Comparison of ENCODE assay signal across 19 cellular contexts in the genomic region with DNA sequence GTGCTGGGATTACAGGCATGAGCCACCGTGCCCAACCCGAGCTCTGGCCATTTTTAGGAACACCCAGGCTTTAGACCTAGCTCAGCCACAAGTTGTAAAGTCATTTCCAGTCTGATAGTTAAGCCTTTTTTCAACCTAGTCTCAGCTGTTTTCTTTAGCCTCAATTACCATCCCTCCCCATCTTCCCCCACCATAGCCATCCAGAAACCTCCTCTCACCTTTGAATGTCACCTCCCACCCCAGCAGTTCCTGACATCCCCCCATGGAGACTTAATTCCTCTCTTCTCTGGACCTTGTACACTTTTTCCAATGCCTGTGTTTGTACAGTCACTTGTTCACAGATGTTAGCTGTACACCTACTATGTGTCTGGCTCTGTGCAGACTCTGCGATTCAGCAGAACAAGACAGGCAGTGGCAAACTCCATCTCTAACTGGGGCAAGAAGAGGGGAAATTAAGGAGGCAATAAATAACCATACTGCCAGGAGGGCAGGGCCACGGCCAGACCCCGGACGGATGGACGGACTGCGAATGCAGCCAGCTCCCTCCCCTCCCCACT. TPM values are rescaled to one million over a fixed set of nuclear protein-coding genes. Genes with fewer than 3 reads are reported as not detected.
DNase-seq lines count a peak whose midpoint lies in the region; ATAC-seq and TF ChIP-seq lines count a peak whose summit lies in the region.
"Had no signal": no experiment of that assay in that cellular context is flagged by ENCODE, and none has a peak within 500 bp of the region (broad histone marks: within the 10 kb centered on the region; RNA-seq: fewer than 3 reads in every experiment).

No MANE protein-coding gene starts in this region.

- TF ChIP-seq POLR2A in ovary (IDR thresholded peaks at IDR 0.05), result no peak

- H3K4me3 ChIP-seq in thoracic aorta (peak overlapping the region; percentile 37), ovary (no peak overlapping the region)
- H3K4me3 ChIP-seq: A549, MG63 had no signal

- no peaks in the 10 kb centered on the region for H3K36me3 Mint-ChIP-seq in activated naive CD8-positive, alpha-beta T cell treated with anti-CD3 and anti-CD28 coated beads, Interleukin-2, amount 10 ng/mL, durations not matched to agents 7 days and 5 days
- H3K36me3 Mint-ChIP-seq in activated naive CD8-positive, alpha-beta T cell treated with anti-CD3 and anti-CD28 coated beads for 36 hours, result peaks cover 3% of the 10 kb centered on the region
- H3K36me3 Mint-ChIP-seq in mesothelial cell of epicardium, result no peaks in the 10 kb centered on the region

- H3K27ac Mint-ChIP-seq in activated naive CD8-positive, alpha-beta T cell treated with anti-CD3 and anti-CD28 coated beads, Interleukin-2, amount 10 ng/mL, durations not matched to agents 7 days and 5 days, result peak overlapping the region; percentile 18
- H3K27ac Mint-ChIP-seq in activated naive CD8-positive, alpha-beta T cell treated with anti-CD3 and anti-CD28 coated beads for 36 hours, result no peak overlapping the region
- peak overlapping the region; percentile 93 for H3K27ac Mint-ChIP-seq in mesothelial cell of epicardium

- no peak overlapping the region for H3K4me3 Mint-ChIP-seq in activated naive CD8-positive, alpha-beta T cell treated with anti-CD3 and anti-CD28 coated beads, Interleukin-2, amount 10 ng/mL, durations not matched to agents 7 days and 5 days
- no peak overlapping the region for H3K4me3 Mint-ChIP-seq in activated naive CD8-positive, alpha-beta T cell treated with anti-CD3 and anti-CD28 coated beads for 36 hours
- no peak overlapping the region for H3K4me3 Mint-ChIP-seq in mesothelial cell of epicardium
- H3K4me3 Mint-ChIP-seq: activated naive CD8-positive, alpha-beta T cell treated with anti-CD3 and anti-CD28 coated beads, Interleukin-2, amount 50 U/mL, for 24 hours had no signal

- H3K9me3 ChIP-seq in thoracic aorta, result no peaks in the 10 kb centered on the region
- no peaks in the 10 kb centered on the region for H3K9me3 ChIP-seq in ovary
- H3K9me3 ChIP-seq: A549, gastrocnemius medialis, MG63, spleen had no signal

- POLR2A ChIA-PET in activated naive CD8-positive, alpha-beta T cell treated with anti-CD3 and anti-CD28 coated beads, Interleukin-2, amount 10 ng/mL, durations not matched to agents 7 days and 5 days (lab: Charles Lee), result interaction anchor here (1.0 to 6.9 kb wide), 2 partner anchors 10 to 13 kb away, joined by 4 to 83 read pairs; no protein-coding TSS in a partner anchor

- no peaks in the 10 kb centered on the region for H3K27me3 Mint-ChIP-seq in activated naive CD8-positive, alpha-beta T cell treated with anti-CD3 and anti-CD28 coated beads, Interleukin-2, amount 10 ng/mL, durations not matched to agents 7 days and 5 days
- H3K27me3 Mint-ChIP-seq in activated naive CD8-positive, alpha-beta T cell treated with anti-CD3 and anti-CD28 coated beads for 36 hours, result no peaks in the 10 kb centered on the region
- H3K27me3 Mint-ChIP-seq in mesothelial cell of epicardium (ENCODE audit: low read depth), result no peaks in the 10 kb centered on the region
- H3K27me3 Mint-ChIP-seq: activated naive CD8-positive, alpha-beta T cell treated with anti-CD3 and anti-CD28 coated beads, Interleukin-2, amount 50 U/mL, for 24 hours had no signal

- no peak for ATAC-seq in activated naive CD8-positive, alpha-beta T cell treated with anti-CD3 and anti-CD28 coated beads, Interleukin-2, amount 10 ng/mL, durations not matched to agents 7 days and 5 days (ENCODE audit: low read depth)
- no peak for ATAC-seq in thoracic aorta (ENCODE audit: insufficient number of reproducible peaks, low FRiP score, low read depth)
- no peak for ATAC-seq in HG02884 (IDR thresholded peaks at IDR 0.05; ENCODE audit: unreplicated experiment)
- ATAC-seq: activated naive CD8-positive, alpha-beta T cell treated with anti-CD3 and anti-CD28 coated beads, Interleukin-2, amount 50 U/mL, for 24 hours; gastrocnemius medialis had no signal

- H3K4me1 ChIP-seq in thoracic aorta (ENCODE audit: control insufficient read depth in 1 of 2, low read depth in 2 of 2) (no peaks in the 10 kb centered on the region), ovary (ENCODE audit: insufficient read depth) (no peaks in the 10 kb centered on the region)
- H3K4me1 ChIP-seq: A549 had no signal

- no peaks in the 10 kb centered on the region for H3K27me3 ChIP-seq in thoracic aorta (replicated peaks; ENCODE audit: insufficient read depth)
- H3K27me3 ChIP-seq in ovary, result no peaks in the 10 kb centered on the region
- H3K27me3 ChIP-seq: gastrocnemius medialis, MG63, spleen had no signal

- 49 to 53% (median 50%) methylated on average over 8 of the region's 8 CpGs for WGBS in ovary, 3 donors

- peak overlapping the region; percentile 97 for H3K27ac ChIP-seq in VCaP
- H3K27ac ChIP-seq in thoracic aorta, result no peak overlapping the region
- no peak overlapping the region for H3K27ac ChIP-seq in ovary
- H3K27ac ChIP-seq: A549, gastrocnemius medialis had no signal

- H3K9me3 Mint-ChIP-seq in activated naive CD8-positive, alpha-beta T cell treated with anti-CD3 and anti-CD28 coated beads, Interleukin-2, amount 10 ng/mL, durations not matched to agents 7 days and 5 days, result no peaks in the 10 kb centered on the region
- peaks cover 2% of the 10 kb centered on the region for H3K9me3 Mint-ChIP-seq in activated naive CD8-positive, alpha-beta T cell treated with anti-CD3 and anti-CD28 coated beads for 36 hours
- no peaks in the 10 kb centered on the region for H3K9me3 Mint-ChIP-seq in mesothelial cell of epicardium
- H3K9me3 Mint-ChIP-seq: activated naive CD8-positive, alpha-beta T cell treated with anti-CD3 and anti-CD28 coated beads, Interleukin-2, amount 50 U/mL, for 24 hours had no signal

- no peak for DNase-seq in activated naive CD8-positive, alpha-beta T cell treated with anti-CD3 and anti-CD28 coated beads, Interleukin-2, amount 10 ng/mL, durations not matched to agents 7 days and 5 days
- no peak for DNase-seq in activated naive CD8-positive, alpha-beta T cell treated with anti-CD3 and anti-CD28 coated beads for 36 hours
- DNase-seq in mesothelial cell of epicardium (ENCODE audit: low spot score in 2 of 2, unreplicated experiment in 2 of 2), result no peak
- no peak for DNase-seq in thoracic aorta (ENCODE audit: low spot score)
- DNase-seq in ovary, result no peak
- DNase-seq in NCI-H1436 (lab: John Stamatoyannopoulos, UW), result no peak
- DNase-seq: activated CD4-positive, alpha-beta T cell treated with anti-CD3 and anti-CD28 coated beads for 1 hour; activated naive CD8-positive, alpha-beta T cell treated with anti-CD3 and anti-CD28 coated beads, Interleukin-2, amount 50 U/mL, for 24 hours; activated T-cell treated with anti-CD3 and anti-CD28 coated beads, Interleukin-2, amount 50 U/mL, for 1 hour; gastrocnemius medialis; NCI-H2081; spleen had no signal

- TF ChIP-seq EP300 in ovary (IDR thresholded peaks at IDR 0.05), result no peak

- H3K36me3 ChIP-seq in thoracic aorta (no peaks in the 10 kb centered on the region), ovary (no peaks in the 10 kb centered on the region)
- H3K36me3 ChIP-seq: gastrocnemius medialis, MG63, spleen had no signal

- peaks cover 48% of the 10 kb centered on the region for H3K4me1 Mint-ChIP-seq in activated naive CD8-positive, alpha-beta T cell treated with anti-CD3 and anti-CD28 coated beads, Interleukin-2, amount 10 ng/mL, durations not matched to agents 7 days and 5 days
- peaks cover 44% of the 10 kb centered on the region for H3K4me1 Mint-ChIP-seq in activated naive CD8-positive, alpha-beta T cell treated with anti-CD3 and anti-CD28 coated beads for 36 hours
- peaks cover 53% of the 10 kb centered on the region for H3K4me1 Mint-ChIP-seq in mesothelial cell of epicardium

- no peak for TF ChIP-seq CTCF in VCaP (conservative IDR thresholded peaks at IDR 0.05)
- no peak for TF ChIP-seq CTCF in mesothelial cell of epicardium (IDR thresholded peaks at IDR 0.05; ENCODE audit: unreplicated experiment)
- TF ChIP-seq CTCF in thoracic aorta (IDR thresholded peaks at IDR 0.05), result no peak
- no peak for TF ChIP-seq CTCF in ovary (IDR thresholded peaks at IDR 0.05)

- intact Hi-C loops in ovary (cut with DNase I), result no loop called here

RNA-seq across cellular contexts. Expression of a gene that starts 29.9 kb away (rescaled TPM):
- total RNA-seq in activated naive CD8-positive, alpha-beta T cell treated with anti-CD3 and anti-CD28 coated beads, Interleukin-2, amount 10 ng/mL, durations not matched to agents 7 days and 5 days, result not detected
- under 1 TPM; 0.06 to 0.10 TPM for total RNA-seq in activated naive CD8-positive, alpha-beta T cell treated with anti-CD3 and anti-CD28 coated beads for 36 hours
- total RNA-seq in mesothelial cell of epicardium (35.1 to 43.0 TPM (median 41.0 TPM) in 3 replicates), thoracic aorta (not detected), ovary (10 to 100 TPM in 1 of 7 donors, 1 to 10 TPM in 2, under 1 TPM in 4; 0.25 to 20.4 (median 0.62) TPM)
- polyA plus RNA-seq in ovary, result under 1 TPM; 0.13 to 0.15 TPM
- total RNA-seq: cardiac septum; gastrocnemius medialis; osteocyte; T-helper 2 cell treated with Interferon-gamma antibody and Interleukin-4, amounts not matched to agents 100 ng/mL and 5 ng/mL, for 36 hours had no signal

RNA-seq across cellular contexts. Expression of a gene that starts 57.7 kb away (rescaled TPM):
- 10 to 100 TPM; 30.3 to 31.0 TPM for total RNA-seq in activated naive CD8-positive, alpha-beta T cell treated with anti-CD3 and anti-CD28 coated beads, Interleukin-2, amount 10 ng/mL, durations not matched to agents 7 days and 5 days
- 10 to 100 TPM; 43.5 to 46.2 TPM for total RNA-seq in activated naive CD8-positive, alpha-beta T cell treated with anti-CD3 and anti-CD28 coated beads for 36 hours
- total RNA-seq in mesothelial cell of epicardium (65.9 to 67.1 TPM (median 66.9 TPM) in 3 replicates), thoracic aorta (1 to 10 TPM; 2.8 to 3.3 TPM), ovary (10 to 100 TPM in 6 of 7 donors, 1 to 10 TPM in 1; 7.4 to 18.8 (median 11.2) TPM)
- polyA plus RNA-seq in ovary, result 1 to 10 TPM; 4.9 to 7.2 TPM
